ENCODE assay signal across 26 cellular contexts in genomic region chr2:183533021-183533420, GRCh38.
A peak's percentile ranks its signal among the peaks of the same experiment; 100 is the strongest.
DNase-seq lines count a peak whose midpoint lies in the region; ATAC-seq, FAIRE-seq and TF ChIP-seq lines count a peak whose summit lies in the region.
"Had no signal": no experiment of that assay in that cellular context is flagged by ENCODE, and none has a peak within 500 bp of the region (broad histone marks: within the 10 kb centered on the region; RNA-seq: fewer than 3 reads in every experiment).

No MANE protein-coding gene starts in this region.

- H2AK5ac ChIP-seq in H1 (ENCODE audit: low read depth, low read length): no peak overlapping the region

- H3K9ac ChIP-seq in HUES6 (ENCODE audit: low read length) (no peak overlapping the region), H1 (replicated peaks in 1 of 4; ENCODE audit: extremely low read depth in 1 of 4, low read depth in 3 of 4, low read length in 3 of 4) (no peak overlapping the region), iPS-20b (ENCODE audit: low read depth, low read length) (no peak overlapping the region)
- H3K9ac ChIP-seq: BLaER1 treated with 17β-estradiol and CSF1 and Interleukin-3, amounts not matched to agents 10 nM and 100 nM; GM23248 had no signal

- peaks cover 69% of the 10 kb centered on the region for H3K4me1 Mint-ChIP-seq in GM23338
- H3K4me1 Mint-ChIP-seq: CD14-positive monocyte; CD8-positive, alpha-beta memory T cell had no signal

- no peaks in the 10 kb centered on the region for H3K79me2 ChIP-seq in GM23338 (replicated peaks; ENCODE audit: insufficient read depth)
- no peaks in the 10 kb centered on the region for H3K79me2 ChIP-seq in H1 (ENCODE audit: control insufficient read depth in 1 of 2, insufficient read depth in 2 of 2, low read length in 2 of 2)

- no peaks in the 10 kb centered on the region; the same call in 2 of the 3 replicates for H3K9me3 Mint-ChIP-seq in GM23338

- H2AFZ ChIP-seq in GM23338 (no peak overlapping the region), H1 (ENCODE audit: low read length) (no peak overlapping the region)
- H2AFZ ChIP-seq: GM23248 had no signal

- H3K4me1 ChIP-seq in GM23338 (ENCODE audit: insufficient read depth) (peaks cover 56% of the 10 kb centered on the region), HUES6 (ENCODE audit: control insufficient read depth, insufficient read depth, low read length) (peaks cover 48% of the 10 kb centered on the region), H1 (replicated peaks in 1 of 4; ENCODE audit: control insufficient read depth in 3 of 4, insufficient read depth in 4 of 4, low read length in 3 of 4) (peaks cover 0 to 32% (median 6%) of the 10 kb centered on the region in 4 experiments; a peak in 5 of 7 replicates), iPS-20b (ENCODE audit: insufficient read depth, low read length) (peaks cover 44% of the 10 kb centered on the region)
- H3K4me1 ChIP-seq: A549, BE2C had no signal

- no peak overlapping the region for H4K5ac ChIP-seq in H1 (ENCODE audit: insufficient read length, low read depth, low read length)

- H3K27me3 Mint-ChIP-seq in GM23338 (ENCODE audit: insufficient read depth, low read depth, poor library complexity): peaks cover 1% of the 10 kb centered on the region
- H3K27me3 Mint-ChIP-seq: CD4-positive, alpha-beta T cell; CD8-positive, alpha-beta memory T cell had no signal

- TF ChIP-seq RAD21 in H1 (IDR thresholded peaks at IDR 0.05 in 1 of 2, conservative IDR thresholded peaks at IDR 0.05 in 1 of 2; ENCODE audit: low read depth in 2 of 2, low read length in 2 of 2): no peak

- ATAC-seq in GM23338: peak; percentile 24; the same call in 2 of the 3 replicates
- ATAC-seq in GM18868 (IDR thresholded peaks at IDR 0.05; ENCODE audit: unreplicated experiment): no peak
- ATAC-seq in left lobe of liver: no peak
- ATAC-seq: A549 had no signal

- no peak overlapping the region for H4K91ac ChIP-seq in H1 (replicated peaks; ENCODE audit: insufficient read length, low read length)

- H3K23ac ChIP-seq in H1 (ENCODE audit: insufficient read length): no peak overlapping the region

- CTCF ChIA-PET in H1 (lab: Charles Lee; ENCODE audit: partially characterized antibody): interaction anchor here (0.7 to 0.8 kb wide), 2 partner anchors 8 to 236 kb away, joined by 3 read pairs; no protein-coding TSS in a partner anchor

- H2BK15ac ChIP-seq in H1 (ENCODE audit: low read length): peak overlapping the region; percentile 65; the same call in 1 of the 2 replicates

- TF ChIP-seq EP300 in H1 (IDR thresholded peaks at IDR 0.05; ENCODE audit: borderline replicate concordance in 1 of 2, low read depth in 2 of 2, low read length in 2 of 2): no peak

- H3K27ac Mint-ChIP-seq in GM23338: no peak overlapping the region
- H3K27ac Mint-ChIP-seq: CD14-positive monocyte; CD4-positive, alpha-beta T cell; CD8-positive, alpha-beta memory T cell; HFFc6 had no signal

- 0 out of 2 replicates have a peak overlapping the region, but pooled peaks have one; percentile 53 for H2BK20ac ChIP-seq in H1 (ENCODE audit: low read length)

- no peak overlapping the region for H3K14ac ChIP-seq in H1 (ENCODE audit: insufficient read length)

- peak overlapping the region; percentile 50 for H3K4me2 ChIP-seq in GM23338
- H3K4me2 ChIP-seq in H1 (ENCODE audit: insufficient read depth in 1 of 2, low read depth in 2 of 2, low read length in 2 of 2): peak overlapping the region; percentile 40 to 41; a peak in 3 of 4 replicates
- H3K4me2 ChIP-seq: A549; BLaER1 treated with 17β-estradiol and CSF1 and Interleukin-3, amounts not matched to agents 10 nM and 100 nM had no signal

- peak overlapping the region; percentile 55 for H3K4me3 Mint-ChIP-seq in GM23338
- H3K4me3 Mint-ChIP-seq: CD14-positive monocyte; CD4-positive, alpha-beta T cell; CD8-positive, alpha-beta memory T cell; HFFc6 had no signal

- WGBS in H1 (ENCODE audit: extremely low coverage in 1 of 2, insufficient coverage in 1 of 2, insufficient read length in 1 of 2, insufficient replicate concordance in 2 of 2, low coverage in 1 of 2, low lambda C conversion rate in 2 of 2, missing lambda C conversion rate in 1 of 2), 2 experiments: 32% methylated on average over 2 of the region's 2 CpGs; no CpG with 5 or more reads in 1 of the 2 experiments

- no peak for TF ChIP-seq POLR2A in H1 (IDR thresholded peaks at IDR 0.05; ENCODE audit: control extremely low read depth in 1 of 2, low read depth in 2 of 2, low read length in 2 of 2)

- no peaks in the 10 kb centered on the region for H3K9me2 ChIP-seq in GM23338 (ENCODE audit: insufficient read depth)

- H3K4me3 ChIP-seq in GM23338 (peak overlapping the region; percentile 25), HUES6 (ENCODE audit: low read depth, low read length) (no peak overlapping the region), H1 (ENCODE audit: extremely low read depth in 1 of 4, insufficient read depth in 2 of 4, low read depth in 3 of 4, low read length in 4 of 4) (peak overlapping the region in 1 of 4 experiments; percentile 48; a peak in 2 of 8 replicates), iPS-20b (ENCODE audit: low read length) (peak overlapping the region; percentile 52; the same call in 1 of the 2 replicates)
- H3K4me3 ChIP-seq: A549; BLaER1 treated with 17β-estradiol and CSF1 and Interleukin-3, amounts not matched to agents 10 nM and 100 nM; GM23248; HAP-1 had no signal

- H2BK120ac ChIP-seq in H1 (replicated peaks; ENCODE audit: low read depth, low read length): no peak overlapping the region

- no peaks in the 10 kb centered on the region; the same call in 2 of the 3 replicates for H3K36me3 Mint-ChIP-seq in GM23338 (ENCODE audit: low read depth)
- H3K36me3 Mint-ChIP-seq: CD14-positive monocyte; CD8-positive, alpha-beta memory T cell had no signal

- H3K9me3 ChIP-seq in HUES6 (ENCODE audit: control insufficient read depth, insufficient read depth, low read depth, low read length) (no peaks in the 10 kb centered on the region; the same call in 1 of the 2 replicates), H1 (ENCODE audit: insufficient read depth in 2 of 2, low read depth in 1 of 2, low read length in 1 of 2) (no peaks in the 10 kb centered on the region), iPS-20b (ENCODE audit: insufficient read depth, low read depth, low read length) (no peaks in the 10 kb centered on the region)
- H3K9me3 ChIP-seq: A549; BE2C; BLaER1 treated with 17β-estradiol and CSF1 and Interleukin-3, amounts not matched to agents 10 nM and 100 nM; HAP-1 had no signal

- no peak overlapping the region for H4K8ac ChIP-seq in H1 (ENCODE audit: extremely low read depth, insufficient read depth, low read length)

- no peak for DNase-seq in GM23338 (ENCODE audit: low spot score)
- DNase-seq in H1 (ENCODE audit: low read depth in 1 of 2, low spot score in 2 of 2): no peak
- DNase-seq in DMS114 treated with DMSO at 0.1 percent for 48 hours (lab: John Stamatoyannopoulos, UW; ENCODE audit: unreplicated experiment): no peak
- DNase-seq in left lobe of liver (ENCODE audit: low spot score): no peak
- DNase-seq: 8988T; ACHN; AML-193; BE2C; CD4-positive, alpha-beta T cell; CD8-positive, alpha-beta memory T cell; DMS 273 treated with DMSO at 0.1 percent for 48 hours; DMS79 treated with DMSO at 0.1 percent for 48 hours; GF-D8; GM23248; HFFc6 had no signal

- H3K27me3 ChIP-seq in GM23338 (ENCODE audit: insufficient read depth) (no peaks in the 10 kb centered on the region), HUES6 (ENCODE audit: control insufficient read depth, insufficient read depth, low read length) (no peaks in the 10 kb centered on the region), H1 (replicated peaks in 1 of 4; ENCODE audit: control insufficient read depth in 3 of 4, extremely low read depth in 1 of 4, insufficient read depth in 3 of 4, low read length in 3 of 4) (no peaks in the 10 kb centered on the region), iPS-20b (ENCODE audit: insufficient read depth, low read length) (peaks cover 6% of the 10 kb centered on the region; the same call in 1 of the 2 replicates)
- H3K27me3 ChIP-seq: BE2C; BLaER1 treated with 17β-estradiol and CSF1 and Interleukin-3, amounts not matched to agents 10 nM and 100 nM had no signal

- POLR2A ChIA-PET in H1 (lab: Charles Lee; ENCODE audit: partially characterized antibody): interaction anchor here (1.9 kb wide), 1 partner anchor 10 kb away, joined by 5 read pairs; no protein-coding TSS in a partner anchor

- H3K18ac ChIP-seq in H1 (ENCODE audit: extremely low read depth, low read length): 0 out of 2 replicates have a peak overlapping the region, but pooled peaks have one; percentile 11

- H3K27ac ChIP-seq in GM23338 (ENCODE audit: low read depth): no peak overlapping the region
- peak overlapping the region; percentile 75; the same call in 1 of the 2 replicates for H3K27ac ChIP-seq in HUES6 (ENCODE audit: low read depth, low read length)
- no peak overlapping the region for H3K27ac ChIP-seq in H1 (ENCODE audit: low read depth, low read length)
- H3K27ac ChIP-seq in iPS-20b (ENCODE audit: low read length): no peak overlapping the region
- H3K27ac ChIP-seq: A549; BLaER1 treated with 17β-estradiol and CSF1 and Interleukin-3, amounts not matched to agents 10 nM and 100 nM; GM23248 had no signal

- H3K36me3 ChIP-seq in GM23338 (ENCODE audit: insufficient read depth) (no peaks in the 10 kb centered on the region), HUES6 (ENCODE audit: control insufficient read depth, insufficient read depth, low read length) (no peaks in the 10 kb centered on the region), H1 (ENCODE audit: control insufficient read depth in 2 of 4, insufficient read depth in 4 of 4, low read length in 3 of 4) (no peaks in the 10 kb centered on the region), iPS-20b (ENCODE audit: insufficient read depth, low read depth, low read length) (no peaks in the 10 kb centered on the region)
- H3K36me3 ChIP-seq: BE2C; BLaER1 treated with 17β-estradiol and CSF1 and Interleukin-3, amounts not matched to agents 10 nM and 100 nM; HAP-1 had no signal

- H3K23me2 ChIP-seq in H1 (ENCODE audit: low read depth, low read length): no peaks in the 10 kb centered on the region

- no peak overlapping the region for H3K56ac ChIP-seq in H1 (replicated peaks; ENCODE audit: insufficient read length, low read depth, low read length)

- H4K20me1 ChIP-seq in GM23338 (replicated peaks; ENCODE audit: insufficient read depth) (no peaks in the 10 kb centered on the region), H1 (replicated peaks in 1 of 2; ENCODE audit: control insufficient read depth in 1 of 2, insufficient read depth in 2 of 2, low read length in 2 of 2) (no peaks in the 10 kb centered on the region)
- H4K20me1 ChIP-seq: BLaER1 treated with 17β-estradiol and CSF1 and Interleukin-3, amounts not matched to agents 10 nM and 100 nM had no signal

- H2BK5ac ChIP-seq in H1 (ENCODE audit: low read depth, low read length): no peak overlapping the region; the same call in 1 of the 2 replicates

- no peak overlapping the region for H3K4ac ChIP-seq in H1 (replicated peaks; ENCODE audit: insufficient read length, low read depth, low read length)

- H3F3A ChIP-seq in GM23338 (replicated peaks; ENCODE audit: low read depth): no peaks in the 10 kb centered on the region

- no peak for TF ChIP-seq CTCF in GM23338 (conservative IDR thresholded peaks at IDR 0.05; ENCODE audit: low read depth in 2 of 2)
- TF ChIP-seq CTCF in H1 (IDR thresholded peaks at IDR 0.05; ENCODE audit: control extremely low read depth in 1 of 3, insufficient read depth in 1 of 3, low read depth in 1 of 3, low read length in 3 of 3): no peak

- H3K79me1 ChIP-seq in H1 (ENCODE audit: low read depth, low read length): no peaks in the 10 kb centered on the region

- H2BK12ac ChIP-seq in H1 (ENCODE audit: low read depth, low read length): peak overlapping the region; percentile 69; the same call in 1 of the 2 replicates

- no peak for FAIRE-seq in H1 (lab: Jason Lieb, UNC)
- FAIRE-seq: A549, D721Med, GM12891, GM18507, H54 had no signal
